ENCODE assay signal across 13 cellular contexts in genomic region chr10:21031232-21031790, GRCh38.
DNase-seq lines count a peak whose midpoint lies in the region; ATAC-seq and TF ChIP-seq lines count a peak whose summit lies in the region.
"Had no signal": no experiment of that assay in that cellular context is flagged by ENCODE, and none has a peak within 500 bp of the region (broad histone marks: within the 10 kb centered on the region; RNA-seq: fewer than 3 reads in every experiment).

No MANE protein-coding gene starts in this region.

- intact Hi-C loops in uterus (cut with DNase I; ENCODE audit: low total_unique reads), result no loop called here

- TF ChIP-seq CTCF in neural progenitor cell (IDR thresholded peaks at IDR 0.05) (no peak), uterus (IDR thresholded peaks at IDR 0.05) (no peak)

- H3K36me3 ChIP-seq in neural progenitor cell, result no peaks in the 10 kb centered on the region
- no peaks in the 10 kb centered on the region for H3K36me3 ChIP-seq in uterus
- H3K36me3 ChIP-seq: BLaER1 treated with 17β-estradiol and CSF1 and Interleukin-3, amounts not matched to agents 10 nM and 100 nM had no signal

- H2AFZ ChIP-seq in neural progenitor cell (replicated peaks), result no peak overlapping the region
- H2AFZ ChIP-seq: GM23338 had no signal

- no peaks in the 10 kb centered on the region for H3K9me3 ChIP-seq in neural progenitor cell (ENCODE audit: low read depth)
- H3K9me3 ChIP-seq in uterus, result no peaks in the 10 kb centered on the region

- H3K4me1 ChIP-seq in neural progenitor cell (peaks cover 7% of the 10 kb centered on the region), uterus (no peaks in the 10 kb centered on the region)

- H3K27ac ChIP-seq in neural progenitor cell (no peak overlapping the region), uterus (no peak overlapping the region)

- H3K4me3 Mint-ChIP-seq in neural progenitor cell, result no peak overlapping the region
- H3K4me3 Mint-ChIP-seq: CD4-positive, CD25-positive, alpha-beta regulatory T cell; GM23338 had no signal

- H3F3A ChIP-seq in neural progenitor cell (ENCODE audit: low read depth), result no peaks in the 10 kb centered on the region

- H3K27ac Mint-ChIP-seq in neural progenitor cell, result no peak overlapping the region
- H3K27ac Mint-ChIP-seq: CD4-positive, CD25-positive, alpha-beta regulatory T cell; GM23338 had no signal

- no peak overlapping the region for H3K4me2 ChIP-seq in neural progenitor cell
- H3K4me2 ChIP-seq: GM23338 had no signal

- no peaks in the 10 kb centered on the region for H3K4me1 Mint-ChIP-seq in neural progenitor cell
- H3K4me1 Mint-ChIP-seq: GM23338 had no signal

- H3K9ac ChIP-seq in neural progenitor cell, result no peak overlapping the region

- H3K79me2 ChIP-seq in neural progenitor cell (ENCODE audit: low read depth), result peaks cover 48% of the 10 kb centered on the region

- H3K27me3 ChIP-seq in neural progenitor cell, result no peaks in the 10 kb centered on the region
- no peaks in the 10 kb centered on the region for H3K27me3 ChIP-seq in uterus
- H3K27me3 ChIP-seq: BLaER1 treated with 17β-estradiol and CSF1 and Interleukin-3, amounts not matched to agents 10 nM and 100 nM had no signal

- no peak for TF ChIP-seq POLR2A in uterus (IDR thresholded peaks at IDR 0.05)

- peaks cover 20% of the 10 kb centered on the region for H3K36me3 Mint-ChIP-seq in neural progenitor cell
- H3K36me3 Mint-ChIP-seq: CD4-positive, CD25-positive, alpha-beta regulatory T cell had no signal

- H4K20me1 ChIP-seq in neural progenitor cell (ENCODE audit: low read depth), result no peaks in the 10 kb centered on the region
- H4K20me1 ChIP-seq: BLaER1 treated with 17β-estradiol and CSF1 and Interleukin-3, amounts not matched to agents 10 nM and 100 nM had no signal

- H3K27me3 Mint-ChIP-seq in neural progenitor cell (ENCODE audit: insufficient read depth, low read depth), result peaks cover 2% of the 10 kb centered on the region
- H3K27me3 Mint-ChIP-seq: CD4-positive, CD25-positive, alpha-beta regulatory T cell had no signal

- no peak for ATAC-seq in GM18907 (IDR thresholded peaks at IDR 0.05; ENCODE audit: unreplicated experiment)
- ATAC-seq: A549, GM23338 had no signal

- DNase-seq in NCI-H146 treated with DMSO at 0.1 percent for 48 hours (lab: John Stamatoyannopoulos, UW; ENCODE audit: unreplicated experiment) (peak; percentile 77), cerebellar cortex (ENCODE audit: low spot score) (peak; percentile 57), neural progenitor cell (ENCODE audit: low spot score) (peak; percentile 11), uterus (no peak), HUDEP-2 (lab: John Stamatoyannopoulos, UW; ENCODE audit: unreplicated experiment in 76 of 76) (no peak)
- DNase-seq: CD4-positive, CD25-positive, alpha-beta regulatory T cell; DMS79; H7; IMR-90 had no signal

- peaks cover 25% of the 10 kb centered on the region for H3K9me3 Mint-ChIP-seq in neural progenitor cell

- H3K4me3 ChIP-seq in neural progenitor cell (no peak overlapping the region), uterus (no peak overlapping the region)
- H3K4me3 ChIP-seq: A549, GM23338 had no signal

Comparison
In these comparisons a context has a peak if more than half of its experiments do, and no peak if none do; other contexts are left out.
1. DNase-seq: peak in NCI-H146 treated with DMSO at 0.1 percent for 48 hours (single experiment), cerebellar cortex (single experiment) and neural progenitor cell (single experiment); none in uterus (0 of 2) and HUDEP-2 (0 of 76).